Comparison of ENCODE assay signal across 9 cellular contexts in genomic region chr3:98343647-98344507, GRCh38. TPM values are rescaled to one million over a fixed set of nuclear protein-coding genes. Genes with fewer than 3 reads are reported as not detected.
DNase-seq lines count a peak whose midpoint lies in the region; TF ChIP-seq lines count a peak whose summit lies in the region.
"Had no signal": no experiment of that assay in that cellular context is flagged by ENCODE, and none has a peak within 500 bp of the region (broad histone marks: within the 10 kb centered on the region; RNA-seq: fewer than 3 reads in every experiment).

No MANE protein-coding gene starts in this region.

- peak in 1 of 3 experiments; percentile 15 for TF ChIP-seq CTCF in esophagus muscularis mucosa (IDR thresholded peaks at IDR 0.05)

- intact Hi-C loops in esophagus muscularis mucosa (cut with DNase I): no loop called here

- WGBS in iPS DF 6.9 (ENCODE audit: insufficient coverage, insufficient read length): no CpG with 5 or more reads among the region's 13 CpGs
- WGBS in esophagus muscularis mucosa: 60% methylated on average over 13 of the region's 13 CpGs

- H3K4me1 ChIP-seq in iPS DF 6.9 (ENCODE audit: control insufficient read depth, insufficient read depth, low read length) (peaks cover 2% of the 10 kb centered on the region; the same call in 1 of the 2 replicates), esophagus muscularis mucosa (no peaks in the 10 kb centered on the region)

- H3K4me3 ChIP-seq in iPS DF 6.9 (ENCODE audit: low read length) (no peak overlapping the region), esophagus muscularis mucosa (no peak overlapping the region)

- H3K36me3 ChIP-seq in iPS DF 6.9 (ENCODE audit: control insufficient read depth, insufficient read depth, low read length) (no peaks in the 10 kb centered on the region), esophagus muscularis mucosa (no peaks in the 10 kb centered on the region)

- no peak for TF ChIP-seq POLR2A in esophagus muscularis mucosa (IDR thresholded peaks at IDR 0.05; ENCODE audit: low read depth)

- TF ChIP-seq EP300 in esophagus muscularis mucosa (IDR thresholded peaks at IDR 0.05): no peak

- H3K9me3 ChIP-seq in iPS DF 6.9 (ENCODE audit: control insufficient read depth, insufficient read depth, low read length) (no peaks in the 10 kb centered on the region), esophagus muscularis mucosa (no peaks in the 10 kb centered on the region)

- DNase-seq in stimulated activated CD4-positive, alpha-beta T cell treated with anti-CD3 and anti-CD28 coated beads, Interleukin-2, amount 100 ng/mL, for 48 hours: peak; percentile 24 to 51
- no peak for DNase-seq in stimulated activated CD4-positive, alpha-beta T cell treated with anti-CD3 and anti-CD28 coated beads, Interleukin-1b, Interleukin-23, amount 100 ng/mL, for 48 hours
- DNase-seq in H4 (ENCODE audit: low spot score) (peak; percentile 67), NAMALWA (ENCODE audit: low spot score) (peak; percentile 79), iPS DF 6.9 (ENCODE audit: low read depth, low spot score) (peak; percentile 82), esophagus muscularis mucosa (ENCODE audit: extremely low spot score) (no peak)
- peak; percentile 19 to 36 for DNase-seq in activated CD4-positive, alpha-beta T cell treated with anti-CD3 and anti-CD28 coated beads for 4 hours
- DNase-seq in activated effector memory CD4-positive, alpha-beta T cell treated with Interleukin-2 at 50 U/mL for 16 hours: no peak

- H3K27ac ChIP-seq in iPS DF 6.9 (ENCODE audit: low read length) (no peak overlapping the region), esophagus muscularis mucosa (replicated peaks in 1 of 4) (no peak overlapping the region)

- H3K27me3 ChIP-seq in iPS DF 6.9 (ENCODE audit: control insufficient read depth, insufficient read depth, low read length): no peaks in the 10 kb centered on the region
- no peaks in the 10 kb centered on the region for H3K27me3 ChIP-seq in esophagus muscularis mucosa

RNA-seq across cellular contexts. Expression of gene OR5K4, which starts 9.8 kb away (rescaled TPM):
- not detected in 2 replicates for total RNA-seq in H4 (2014; rRNA removed; shearing (Covaris generic))
- total RNA-seq in esophagus muscularis mucosa: not detected
- total RNA-seq: temporal lobe had no signal

RNA-seq across cellular contexts. Expression of gene OR5K3, which starts 46.6 kb away (rescaled TPM):
- not detected in 2 replicates for total RNA-seq in H4 (2014; rRNA removed; shearing (Covaris generic))
- not detected for total RNA-seq in esophagus muscularis mucosa
- total RNA-seq: temporal lobe had no signal

Comparison
In these comparisons a context has a peak if more than half of its experiments do, and no peak if none do; other contexts are left out.
1. DNase-seq: peak in stimulated activated CD4-positive, alpha-beta T cell treated with anti-CD3 and anti-CD28 coated beads, Interleukin-2, amount 100 ng/mL, for 48 hours (2 of 2), H4 (single experiment), NAMALWA (single experiment), activated CD4-positive, alpha-beta T cell treated with anti-CD3 and anti-CD28 coated beads for 4 hours (2 of 2) and iPS DF 6.9 (single experiment); none in stimulated activated CD4-positive, alpha-beta T cell treated with anti-CD3 and anti-CD28 coated beads, Interleukin-1b, Interleukin-23, amount 100 ng/mL, for 48 hours (single experiment), activated effector memory CD4-positive, alpha-beta T cell treated with Interleukin-2 at 50 U/mL for 16 hours (single experiment) and esophagus muscularis mucosa (single experiment).